ENCODE assay signal across 9 cellular contexts in the genomic region with DNA sequence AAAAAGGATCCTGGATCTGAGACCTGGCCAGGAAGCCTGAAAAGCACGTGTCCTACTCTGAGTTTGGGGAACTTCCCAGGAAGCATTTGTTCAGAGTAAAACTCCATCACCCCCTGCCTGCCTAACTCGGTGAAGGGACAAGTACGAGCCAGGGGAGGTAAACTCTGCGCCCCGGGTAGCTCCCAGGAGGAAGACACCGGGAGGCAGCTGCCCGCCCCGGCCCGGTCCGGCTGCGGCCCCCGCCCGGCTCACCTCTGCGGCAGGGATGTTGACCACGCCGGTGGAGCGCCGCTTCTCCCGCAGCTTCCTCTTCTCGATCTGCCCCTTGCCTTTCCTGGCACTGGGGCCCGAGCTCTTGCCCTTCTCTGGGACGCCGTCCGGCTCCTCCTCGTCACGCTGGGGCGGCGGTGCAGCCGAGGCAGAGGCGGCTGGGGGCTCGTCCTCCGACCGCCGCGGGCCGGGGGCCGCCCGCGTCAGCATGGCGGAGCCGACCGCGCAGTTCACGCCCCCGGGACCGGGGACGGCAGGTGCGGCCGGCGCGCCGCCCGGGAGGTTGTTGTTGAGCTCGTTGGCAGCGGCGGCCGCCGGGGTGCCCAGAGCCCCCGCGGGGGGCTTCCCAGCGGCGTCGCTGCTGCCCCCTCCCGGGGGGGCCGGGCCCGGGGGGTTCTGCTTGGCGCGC. TPM values are rescaled to one million over a fixed set of nuclear protein-coding genes. Genes with fewer than 3 reads are reported as not detected.
DNase-seq lines count a peak whose midpoint lies in the region; ATAC-seq, FAIRE-seq and TF ChIP-seq lines count a peak whose summit lies in the region.
"Had no signal": no experiment of that assay in that cellular context is flagged by ENCODE, and none has a peak within 500 bp of the region (broad histone marks: within the 10 kb centered on the region; RNA-seq: fewer than 3 reads in every experiment).

No MANE protein-coding gene starts in this region.

- intact Hi-C loops in colonic mucosa (cut with DNase I) (loop anchor here (5.0 to 10.0 kb wide), 2 partner anchors 132 to 275 kb away; no protein-coding TSS in a partner anchor), HepG2 (cut with micrococcal nuclease; ENCODE audit: unreplicated experiment) (loop anchor here (1.0 to 10.0 kb wide), 6 partner anchors 47 to 267 kb away; a partner anchor contains a TSS)

- peaks cover 16% of the 10 kb centered on the region for H3K4me1 Mint-ChIP-seq in stimulated activated naive CD8-positive, alpha-beta T cell treated with anti-CD3 and anti-CD28 coated beads, Interleukin-15, Interleukin-2, amounts not matched to agents 100 ng/mL and 50 ng/mL, for 24 hours (ENCODE audit: low read depth)

- CTCF ChIA-PET in HepG2 (lab: Yijun Ruan, JAX; ENCODE audit: low intra/inter-chr PET ratio, low total read pairs): no interaction called here

- TF ChIP-seq CTCF in DOHH2 (IDR thresholded peaks at IDR 0.05; ENCODE audit: low read depth, low read length, poor library complexity, severe bottlenecking): no peak
- TF ChIP-seq CTCF in colonic mucosa (IDR thresholded peaks at IDR 0.05): no peak
- no peak; the same call in 1 of the 2 replicates for TF ChIP-seq CTCF in HepG2 (CRISPR knock-in tag; IDR thresholded peaks at IDR 0.05)

- peak overlapping the region; percentile 77 for H3K27ac ChIP-seq in DOHH2 (ENCODE audit: low read depth, low read length)
- peak overlapping the region; percentile 95 for H3K27ac ChIP-seq in colonic mucosa
- peak overlapping the region; percentile 99 for H3K27ac ChIP-seq in HepG2 (ENCODE audit: extremely low read length, insufficient read depth, low read length)

- in situ Hi-C loops in HepG2 (cut with HindIII; ENCODE audit: extremely low pct_ligation_motif_present, low pct_unique_long_range_greater_than_20kb): loop anchor here (25.0 kb wide), 1 partner anchor 127 kb away; no protein-coding TSS in a partner anchor

- no peaks in the 10 kb centered on the region for H3K9me3 Mint-ChIP-seq in stimulated activated naive CD8-positive, alpha-beta T cell treated with anti-CD3 and anti-CD28 coated beads, Interleukin-15, Interleukin-2, amounts not matched to agents 100 ng/mL and 50 ng/mL, for 24 hours

- H4K20me1 ChIP-seq in DOHH2 (ENCODE audit: control insufficient read depth, insufficient read depth, low read depth, low read length) (peaks cover 9% of the 10 kb centered on the region), HepG2 (ENCODE audit: insufficient read depth, low read length) (peaks cover 42% of the 10 kb centered on the region)

- no peak for TF ChIP-seq POLR2A in HepG2 (IDR thresholded peaks at IDR 0.05; ENCODE audit: insufficient read depth in 1 of 2, low read depth in 2 of 2, low read length in 2 of 2)

- POLR2A ChIA-PET in HepG2 (lab: Yijun Ruan, JAX): interaction anchor here (0.9 to 3.7 kb wide), 3 partner anchors 130 to 159 kb away, joined by 3 to 25 read pairs (median 18); no protein-coding TSS in a partner anchor

- H3K4me1 ChIP-seq in DOHH2 (ENCODE audit: control insufficient read depth, low read length) (peaks cover 39% of the 10 kb centered on the region), colonic mucosa (no peaks in the 10 kb centered on the region), HepG2 (ENCODE audit: insufficient read depth, low read length) (peaks cover 29% of the 10 kb centered on the region)

- FAIRE-seq in HepG2 (lab: Jason Lieb, UNC): no peak
- FAIRE-seq: colon had no signal

- H3K4me2 ChIP-seq in DOHH2 (ENCODE audit: low read length) (peak overlapping the region; percentile 86), HepG2 (ENCODE audit: low read depth, low read length) (peak overlapping the region; percentile 73)

- no TSS peak for BruUV-seq in HepG2 (replicated peaks; lab: Mats Ljungman, UMichigan)

- H3K9me3 ChIP-seq in DOHH2 (ENCODE audit: control insufficient read depth, insufficient read depth, low read length) (no peaks in the 10 kb centered on the region), colonic mucosa (no peaks in the 10 kb centered on the region), HepG2 (ENCODE audit: low read length) (no peaks in the 10 kb centered on the region)

- H3K27me3 ChIP-seq in DOHH2 (ENCODE audit: control insufficient read depth, low read length) (peaks cover 7% of the 10 kb centered on the region; the same call in 1 of the 2 replicates), colonic mucosa (no peaks in the 10 kb centered on the region), HepG2 (ENCODE audit: control insufficient read depth in 1 of 2, insufficient read depth in 2 of 2, low read length in 2 of 2) (no peaks in the 10 kb centered on the region; a peak in 1 of 5 replicates)

- ATAC-seq in HG03139 (IDR thresholded peaks at IDR 0.05; ENCODE audit: unreplicated experiment) (peak; percentile 14), HepG2 (peak; percentile 16)

- H3K36me3 Mint-ChIP-seq in stimulated activated naive CD8-positive, alpha-beta T cell treated with anti-CD3 and anti-CD28 coated beads, Interleukin-15, Interleukin-2, amounts not matched to agents 100 ng/mL and 50 ng/mL, for 24 hours (ENCODE audit: low read depth): no peaks in the 10 kb centered on the region

- H3K79me2 ChIP-seq in DOHH2 (ENCODE audit: control insufficient read depth, low read length): peaks cover 58% of the 10 kb centered on the region
- H3K79me2 ChIP-seq in HepG2 (ENCODE audit: insufficient read depth, low read length): peaks cover 64% of the 10 kb centered on the region

- peak overlapping the region; percentile 61 for H3K27ac Mint-ChIP-seq in stimulated activated naive CD8-positive, alpha-beta T cell treated with anti-CD3 and anti-CD28 coated beads, Interleukin-15, Interleukin-2, amounts not matched to agents 100 ng/mL and 50 ng/mL, for 24 hours

- peak; percentile 10 for DNase-seq in GM19238 (ENCODE audit: insufficient read length, low spot score)
- peak; percentile 62 for DNase-seq in RPMI8226
- peak; percentile 68 for DNase-seq in colonic mucosa
- peak; percentile 27 for DNase-seq in HepG2 (ENCODE audit: low spot score)
- DNase-seq in NCI-H2196 treated with DMSO at 0.1 percent for 48 hours (lab: John Stamatoyannopoulos, UW; ENCODE audit: unreplicated experiment): no peak

- WGBS in HepG2 (ENCODE audit: low lambda C conversion rate): 0% methylated on average over 2 of the region's 68 CpGs

- H2AFZ ChIP-seq in HepG2 (ENCODE audit: low read length): no peak overlapping the region

- peak overlapping the region; percentile 78 for H3K4me3 Mint-ChIP-seq in stimulated activated naive CD8-positive, alpha-beta T cell treated with anti-CD3 and anti-CD28 coated beads, Interleukin-15, Interleukin-2, amounts not matched to agents 100 ng/mL and 50 ng/mL, for 24 hours

- TF ChIP-seq EP300 in HepG2 (IDR thresholded peaks at IDR 0.05; ENCODE audit: low read depth in 2 of 2, low read length in 2 of 2) (no peak), HepG2 (CRISPR knock-in tag; IDR thresholded peaks at IDR 0.05; ENCODE audit: borderline replicate concordance) (no peak)

- TF ChIP-seq RAD21 in HepG2 (CRISPR knock-in tag; IDR thresholded peaks at IDR 0.05): no peak

- H3K4me3 ChIP-seq in DOHH2 (ENCODE audit: low read length) (peak overlapping the region; percentile 94), colonic mucosa (peak overlapping the region; percentile 80), HepG2 (replicated peaks in 1 of 3; ENCODE audit: insufficient read depth in 1 of 3, low read depth in 2 of 3, low read length in 3 of 3) (peak overlapping the region; percentile 76 to 97 (median 96))

- peaks cover 52% of the 10 kb centered on the region for H3K27me3 Mint-ChIP-seq in stimulated activated naive CD8-positive, alpha-beta T cell treated with anti-CD3 and anti-CD28 coated beads, Interleukin-15, Interleukin-2, amounts not matched to agents 100 ng/mL and 50 ng/mL, for 24 hours

- 0 out of 2 replicates have a peak, but pooled peaks cover 9% of the 10 kb centered on the region for H3F3A ChIP-seq in DOHH2 (ENCODE audit: control insufficient read depth, insufficient read depth)

- peak overlapping the region; percentile 88 to 90 for H3K9ac ChIP-seq in colonic mucosa (ENCODE audit: low read depth in 2 of 2, low read length in 2 of 2)
- peak overlapping the region; percentile 95 for H3K9ac ChIP-seq in HepG2 (ENCODE audit: insufficient read depth, low read depth, low read length)

- H3K9me2 ChIP-seq in DOHH2 (replicated peaks; ENCODE audit: control insufficient read depth, low read length): no peaks in the 10 kb centered on the region

- H3K36me3 ChIP-seq in DOHH2 (ENCODE audit: control insufficient read depth, low read length) (peaks cover 32% of the 10 kb centered on the region), colonic mucosa (no peaks in the 10 kb centered on the region), HepG2 (replicated peaks in 1 of 2; ENCODE audit: control insufficient read depth in 1 of 2, insufficient read depth in 2 of 2, low read length in 2 of 2) (no peaks in the 10 kb centered on the region)

TF ChIP-seq in HepG2, 621 proteins besides CTCF, POLR2A, EP300 and RAD21 (continues in another document):
- TF ChIP-seq NFE2L1 (CRISPR knock-in tag; IDR thresholded peaks at IDR 0.05; ENCODE audit: borderline replicate concordance) (no peak), MAFG (CRISPR knock-in tag; IDR thresholded peaks at IDR 0.05) (no peak), ZNF160 (CRISPR knock-in tag; IDR thresholded peaks at IDR 0.05) (no peak)

RNA-seq across cellular contexts. Expression of a gene that starts 1.1 kb away (rescaled TPM):
- total RNA-seq in colonic mucosa: 100 to 1,000 TPM; 135 to 211 TPM
- 36.1 and 37.4 TPM in 2 replicates for total RNA-seq in HepG2 (2016; rRNA removed; fragmentation: Illumina TruSeq; extraction: Trizol)
- total RNA-seq in HepG2 (2016; cell fraction: cytosol; rRNA removed; fragmentation: Illumina TruSeq; extraction: Trizol; ENCODE audit: low read depth): 11.2 and 13.0 TPM in 2 replicates
- total RNA-seq in HepG2 (2016; cell fraction: insoluble cytoplasmic fraction; rRNA removed; fragmentation: Illumina TruSeq; extraction: Trizol): 37.3 and 40.1 TPM in 2 replicates
- 14.1 and 16.8 TPM in 2 replicates for total RNA-seq in HepG2 (2016; cell fraction: membrane; rRNA removed; fragmentation: Illumina TruSeq; extraction: Trizol)
- 46.8 and 49.1 TPM in 2 replicates for total RNA-seq in HepG2 (2016; cell fraction: nucleus; rRNA removed; fragmentation: Illumina TruSeq; extraction: Trizol)
- polyA plus RNA-seq in HepG2 (2011; rRNA removed): 23.1 and 29.1 TPM in 2 replicates
- polyA plus RNA-seq in HepG2 (2011; cell fraction: cytosol; rRNA removed): 7.1 and 8.4 TPM in 2 replicates
- 36.4 and 41.9 TPM in 2 replicates for polyA plus RNA-seq in HepG2 (2011; cell fraction: nucleus; rRNA removed)
- 58.2 and 68.4 TPM in 2 replicates for polyA plus RNA-seq in HepG2 (2012)
- 6.8 and 7.8 TPM in 2 replicates for polyA plus RNA-seq in HepG2 (2016; cell fraction: cytosol; fragmentation: Illumina TruSeq; extraction: Trizol; ENCODE audit: low read depth)
- 33.4 and 33.7 TPM in 2 replicates for polyA plus RNA-seq in HepG2 (2016; cell fraction: insoluble cytoplasmic fraction; fragmentation: Illumina TruSeq; extraction: Trizol; ENCODE audit: low read depth)
- 11.0 and 13.3 TPM in 2 replicates for polyA plus RNA-seq in HepG2 (2016; cell fraction: membrane; fragmentation: Illumina TruSeq; extraction: Trizol; ENCODE audit: low read depth)
- polyA plus RNA-seq in HepG2 (2016; cell fraction: nucleus; fragmentation: Illumina TruSeq; extraction: Trizol; ENCODE audit: insufficient read depth, low read depth): 75.9 and 78.0 TPM in 2 replicates
- 13.7 and 19.1 TPM in 2 replicates for polyA minus RNA-seq in HepG2 (2011; rRNA and poly(A)+ RNA removed; ENCODE audit: low replicate concordance)
- 17.4 and 18.3 TPM in 2 replicates for polyA minus RNA-seq in HepG2 (2011; cell fraction: cytosol; rRNA and poly(A)+ RNA removed)
- 162 and 198 TPM in 2 replicates for polyA minus RNA-seq in HepG2 (2011; cell fraction: nucleus; rRNA and poly(A)+ RNA removed)
